ENCODE assay signal across 8 cellular contexts in the genomic region with DNA sequence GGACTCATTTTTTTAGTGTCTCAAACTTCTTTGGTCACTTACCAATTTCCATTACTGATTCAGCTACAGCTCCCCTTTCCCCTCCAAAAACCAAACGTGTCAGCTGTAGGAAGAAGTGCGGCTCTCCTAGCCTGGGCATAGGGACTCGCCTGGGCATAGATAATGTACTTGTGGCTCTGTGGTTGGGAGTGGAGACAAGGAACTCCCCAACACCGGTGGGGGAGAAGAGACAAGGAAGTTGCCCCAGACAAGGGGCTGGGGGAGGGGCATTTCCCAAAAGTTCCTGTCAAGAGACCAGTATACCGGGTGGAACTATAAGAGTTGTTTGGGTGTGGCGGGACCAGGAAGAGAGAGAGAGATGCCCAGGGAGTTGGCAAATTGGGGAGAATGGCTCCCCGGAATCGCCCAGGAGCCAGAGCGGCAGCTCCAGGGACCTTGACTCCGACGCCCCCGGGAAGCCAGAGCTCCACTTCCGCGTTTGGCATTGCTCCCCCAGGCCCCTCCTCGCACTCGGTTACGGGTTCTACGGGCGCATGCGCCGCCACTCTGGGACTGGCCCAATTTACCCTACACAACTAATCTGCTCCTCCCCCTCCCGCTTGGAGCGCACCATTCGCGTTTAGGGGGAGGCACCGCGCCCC. TPM values are rescaled to one million over a fixed set of nuclear protein-coding genes. Genes with fewer than 3 reads are reported as not detected.
DNase-seq lines count a peak whose midpoint lies in the region; ATAC-seq and TF ChIP-seq lines count a peak whose summit lies in the region.

No MANE protein-coding gene starts in this region.

- peak overlapping the region; percentile 99 for H3K27ac ChIP-seq in HL-60 (replicated peaks)

- H3K4me3 Mint-ChIP-seq in Caco-2 (ENCODE audit: unreplicated experiment) = peak overlapping the region; percentile 99

- no peaks in the 10 kb centered on the region for H3K9me3 Mint-ChIP-seq in Caco-2 (ENCODE audit: unreplicated experiment)

- intact Hi-C loops in Caco-2 (cut with micrococcal nuclease; ENCODE audit: unreplicated experiment) = loop anchor here (1.0 kb wide), 1 partner anchor 27 kb away; no protein-coding TSS in a partner anchor

- H3K36me3 ChIP-seq in Caco-2 (ENCODE audit: control insufficient read depth, insufficient read depth, low read length) (no peaks in the 10 kb centered on the region; the same call in 1 of the 2 replicates), mucosa of stomach (ENCODE audit: control insufficient read depth, insufficient read depth, low read length) (no peaks in the 10 kb centered on the region)

- H3K4me1 ChIP-seq in Caco-2 (peaks cover 41% of the 10 kb centered on the region), mucosa of stomach (ENCODE audit: control insufficient read depth, insufficient read depth, low read length) (peaks cover 31% of the 10 kb centered on the region)

- TF ChIP-seq POLR2A in erythroblast (IDR thresholded peaks at IDR 0.05; ENCODE audit: low read length) = peak; percentile 97

- peak overlapping the region; percentile 99 for H3K27ac Mint-ChIP-seq in Caco-2 (ENCODE audit: unreplicated experiment)

- POLR2A ChIA-PET in Caco-2 (lab: Charles Lee) = interaction anchor here (0.6 to 1.9 kb wide), 8 partner anchors 12 to 759 kb away, joined by 4 to 15 read pairs (median 8); no protein-coding TSS in a partner anchor

- TF ChIP-seq CTCF in Caco-2 (IDR thresholded peaks at IDR 0.05; ENCODE audit: insufficient read depth in 1 of 2, low read depth in 1 of 2, low read length in 1 of 2, severe bottlenecking in 1 of 2, unreplicated experiment in 1 of 2) = no peak
- TF ChIP-seq CTCF in HL-60 (IDR thresholded peaks at IDR 0.05; ENCODE audit: insufficient read depth, low read length) = no peak

- no TSS peak for BruUV-seq in Caco-2 (replicated peaks; lab: Mats Ljungman, UMichigan)

- H3K9ac ChIP-seq in mucosa of stomach (ENCODE audit: low read length) = peak overlapping the region; percentile 90

- peak; percentile 92 to 96 for DNase-seq in Caco-2
- peak; percentile 90 to 98 for DNase-seq in HL-60 (ENCODE audit: low read depth in 1 of 2, low spot score in 1 of 2)
- DNase-seq in NOMO-1 (lab: John Stamatoyannopoulos, UW; ENCODE audit: unreplicated experiment in 2 of 2) = peak; percentile 93 to 95
- DNase-seq in activated CD8-positive, alpha-beta memory T cell treated with anti-CD3 and anti-CD28 coated beads, Interleukin-2, amount 50 U/mL, for 4 hours = peak; percentile 93
- peak; percentile 97 to 98 for DNase-seq in erythroblast (lab: John Stamatoyannopoulos, UW)
- peak; percentile 87 to 89 for DNase-seq in stimulated activated CD8-positive, alpha-beta memory T cell treated with anti-CD3 and anti-CD28 coated beads, Interleukin-7, amount 100 ng/mL, for 1 hour (ENCODE audit: low read depth in 2 of 2)

- H3K36me3 Mint-ChIP-seq in Caco-2 (ENCODE audit: insufficient read depth, unreplicated experiment) = peaks cover 23% of the 10 kb centered on the region

- no peaks in the 10 kb centered on the region for H3K27me3 ChIP-seq in Caco-2 (replicated peaks; ENCODE audit: control insufficient read depth, insufficient read depth, low read length)
- H3K27me3 ChIP-seq in HL-60 (ENCODE audit: insufficient read depth, poor library complexity, severe bottlenecking) = no peaks in the 10 kb centered on the region
- H3K27me3 ChIP-seq in mucosa of stomach (ENCODE audit: control insufficient read depth, insufficient read depth, low read length) = no peaks in the 10 kb centered on the region

- peaks cover 29% of the 10 kb centered on the region for H3K4me1 Mint-ChIP-seq in Caco-2 (ENCODE audit: low read depth, unreplicated experiment)

- H3K27me3 Mint-ChIP-seq in Caco-2 (ENCODE audit: insufficient read depth, unreplicated experiment) = no peaks in the 10 kb centered on the region

- CTCF ChIA-PET in Caco-2 (lab: Charles Lee) = interaction anchor here (0.6 to 1.8 kb wide), 5 partner anchors 27 to 987 kb away, joined by 3 to 21 read pairs (median 4); no protein-coding TSS in a partner anchor

- ATAC-seq in GM19467 (IDR thresholded peaks at IDR 0.05; ENCODE audit: unreplicated experiment) = peak; percentile 63

- H3K9me3 ChIP-seq in Caco-2 (no peaks in the 10 kb centered on the region), mucosa of stomach (ENCODE audit: control insufficient read depth, low read length) (no peaks in the 10 kb centered on the region)

- peak overlapping the region; percentile 74 for H3K4me3 ChIP-seq in Caco-2 (ENCODE audit: low read depth, low read length)
- H3K4me3 ChIP-seq in HL-60 (replicated peaks; ENCODE audit: insufficient read depth, low read length) = peak overlapping the region; percentile 83
- peak overlapping the region; percentile 70 for H3K4me3 ChIP-seq in mucosa of stomach (ENCODE audit: low read length)

RNA-seq across cellular contexts. Expression of a gene that starts 0.9 kb away (rescaled TPM):
- total RNA-seq in Caco-2 (2022) = 91.1 and 107 TPM in 2 replicates

Comparison
In these comparisons a context has a peak if more than half of its experiments do, and no peak if none do; other contexts are left out.
1. Peak in every context shown above with its lines: DNase-seq, ATAC-seq, H3K4me3 ChIP-seq and H3K27ac ChIP-seq.